Comparison of ENCODE assay signal across 18 cellular contexts in the genomic region with DNA sequence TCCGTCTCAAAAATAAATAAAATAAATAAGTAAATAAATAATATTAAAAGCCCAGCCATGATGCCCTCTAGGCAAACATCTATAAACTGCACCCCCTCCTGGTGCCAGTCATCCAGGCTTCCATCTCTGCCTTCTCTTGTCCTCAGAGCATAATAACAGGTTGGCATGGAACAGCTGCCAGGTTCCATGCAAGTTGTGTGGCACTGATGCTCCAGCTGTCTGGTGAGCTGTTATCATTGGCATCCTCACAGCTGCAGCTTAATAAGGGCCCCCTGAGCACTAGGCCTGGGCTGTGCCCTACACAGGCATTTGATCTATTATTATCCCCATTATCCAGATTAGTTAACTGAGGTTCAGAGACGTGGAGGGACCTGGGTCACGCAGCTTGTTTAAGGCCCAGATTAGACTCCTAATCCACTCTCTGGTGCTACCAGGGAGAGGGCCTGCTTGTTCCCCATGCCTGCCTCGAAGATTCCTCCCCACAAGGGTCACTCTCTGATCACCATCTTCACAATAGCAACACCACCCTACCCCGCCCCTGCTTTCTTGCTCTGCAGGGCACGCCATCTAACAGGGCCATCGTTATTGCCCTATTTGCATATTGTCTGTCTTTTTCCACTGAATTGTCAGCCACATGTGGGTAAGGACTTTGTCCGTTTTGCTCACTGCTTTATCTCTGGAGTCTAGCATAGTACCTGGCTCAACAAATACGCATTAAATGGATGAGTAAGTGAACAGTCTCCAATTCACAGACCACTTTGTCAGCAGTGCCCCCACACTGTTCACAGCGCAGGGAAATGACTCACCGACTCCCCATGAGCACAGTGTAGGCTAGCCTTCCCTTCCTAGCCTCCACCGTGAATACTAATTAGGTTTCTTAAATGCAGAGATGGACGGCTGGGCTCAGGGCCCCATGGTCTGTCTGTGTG. TPM values are rescaled to one million over a fixed set of nuclear protein-coding genes. Genes with fewer than 3 reads are reported as not detected.
DNase-seq lines count a peak whose midpoint lies in the region; ATAC-seq and TF ChIP-seq lines count a peak whose summit lies in the region.
"Had no signal": no experiment of that assay in that cellular context is flagged by ENCODE, and none has a peak within 500 bp of the region (broad histone marks: within the 10 kb centered on the region; RNA-seq: fewer than 3 reads in every experiment).

No MANE protein-coding gene starts in this region.

- H3K9me3 Mint-ChIP-seq in CD14-positive monocyte: peaks cover 0 to 8% (median 0%) of the 10 kb centered on the region in 7 donors
- H3K9me3 Mint-ChIP-seq: WTC11 had no signal

- H3K27me3 Mint-ChIP-seq in CD14-positive monocyte (ENCODE audit: low read depth in 3 of 3): peaks cover 13 to 26% (median 18%) of the 10 kb centered on the region in 3 donors

- no peak overlapping the region for H4K8ac ChIP-seq in mesenchymal stem cell (ENCODE audit: low read length)

- no peak overlapping the region for H2BK120ac ChIP-seq in mesenchymal stem cell (ENCODE audit: low read depth, low read length)

- no peak overlapping the region for H3K4me2 ChIP-seq in mesenchymal stem cell (ENCODE audit: low read length, poor library complexity, severe bottlenecking)

- H3K18ac ChIP-seq in mesenchymal stem cell (ENCODE audit: low read depth in 1 of 2, low read length in 2 of 2): no peak overlapping the region

- H3K36me3 ChIP-seq in HEK293 (ENCODE audit: control insufficient read depth in 2 of 2, insufficient read depth in 1 of 2, low read length in 2 of 2): no peaks in the 10 kb centered on the region
- peaks cover 10 to 13% of the 10 kb centered on the region in 2 experiments for H3K36me3 ChIP-seq in mesenchymal stem cell (ENCODE audit: control insufficient read depth in 1 of 2, insufficient read depth in 2 of 2, low read depth in 1 of 2, low read length in 2 of 2)
- H3K36me3 ChIP-seq: Peyer's patch, thyroid gland had no signal

- CTCF ChIA-PET in AG04450 (lab: Charles Lee): interaction anchor here (2.1 kb wide), 1 partner anchor 11 kb away, joined by 7 read pairs; no protein-coding TSS in a partner anchor
- CTCF ChIA-PET in HEK293 (lab: Yijun Ruan, JAX): interaction anchor here (0.6 to 0.9 kb wide), 6 partner anchors 11 to 372 kb away, joined by 3 to 5 read pairs (median 3); a partner anchor contains a TSS

- H3K4me1 ChIP-seq in HEK293 (ENCODE audit: control insufficient read depth, insufficient read depth, low read length): no peaks in the 10 kb centered on the region
- H3K4me1 ChIP-seq in mesenchymal stem cell (ENCODE audit: control insufficient read depth, insufficient read depth, low read depth, low read length): peaks cover 31% of the 10 kb centered on the region

- peaks cover 0 to 2% of the 10 kb centered on the region in 2 donors for H3K36me3 Mint-ChIP-seq in CD14-positive monocyte
- H3K36me3 Mint-ChIP-seq: WTC11 had no signal

- POLR2A ChIA-PET in AG04450 (lab: Yijun Ruan, JAX) (interaction anchor here (0.6 kb wide), 1 partner anchor 59 kb away, joined by 3 read pairs; no protein-coding TSS in a partner anchor), HEK293 (lab: Yijun Ruan, JAX) (interaction anchor here (0.6 kb wide), 1 partner anchor 43 kb away, joined by 7 read pairs; no protein-coding TSS in a partner anchor)

- no peak overlapping the region for H3K4me3 Mint-ChIP-seq in CD14-positive monocyte

- no peak overlapping the region for H3K27ac Mint-ChIP-seq in CD14-positive monocyte

- in situ Hi-C loops in astrocyte of the cerebellum (cut with HindIII; ENCODE audit: low sequenced_read_pairs): no loop called here

- no peak for DNase-seq in AG04450 (ENCODE audit: low read depth, low spot score)
- peak; percentile 74 for DNase-seq in astrocyte of the cerebellum (ENCODE audit: low read depth)
- peak; percentile 45 for DNase-seq in mesenchymal stem cell
- DNase-seq in NCI-H1436 treated with DMSO at 0.1 percent for 48 hours (lab: John Stamatoyannopoulos, UW): no peak
- no peak for DNase-seq in CD14-positive monocyte (ENCODE audit: low spot score)
- no peak for DNase-seq in RKO (ENCODE audit: low spot score)
- DNase-seq: hippocampal formation, left cardiac atrium, NCI-H187, NCI-H524 treated with DMSO at 0.1 percent for 48 hours, Peyer's patch, psoas muscle, thyroid gland had no signal

- H2BK5ac ChIP-seq in mesenchymal stem cell (ENCODE audit: low read depth, low read length, poor library complexity, severe bottlenecking): no peak overlapping the region

- no peak overlapping the region for H2AFZ ChIP-seq in mesenchymal stem cell (ENCODE audit: low read depth, low read length)

- H2AK5ac ChIP-seq in mesenchymal stem cell (ENCODE audit: low read length, severe bottlenecking): peak overlapping the region; percentile 79

- H2BK15ac ChIP-seq in mesenchymal stem cell (ENCODE audit: low read depth, poor library complexity, severe bottlenecking): no peak overlapping the region

- peaks cover 15% of the 10 kb centered on the region for H3K4me1 Mint-ChIP-seq in CD14-positive monocyte

- TF ChIP-seq CTCF in AG04450 (IDR thresholded peaks at IDR 0.05; ENCODE audit: low read depth, low read length) (no peak), HEK293 (tag by site-specific recombination; IDR thresholded peaks at IDR 0.05) (no peak), astrocyte of the cerebellum (IDR thresholded peaks at IDR 0.05; ENCODE audit: low read depth, low read length, missing control alignments) (no peak), CD14-positive monocyte (IDR thresholded peaks at IDR 0.05) (no peak)

- H3K9ac ChIP-seq in mesenchymal stem cell (ENCODE audit: low read length): no peak overlapping the region

- no peak overlapping the region for H4K91ac ChIP-seq in mesenchymal stem cell (ENCODE audit: low read length)

- H2BK12ac ChIP-seq in mesenchymal stem cell (ENCODE audit: low read length in 2 of 2): no peak overlapping the region

- H3K27ac ChIP-seq in AG04450 (ENCODE audit: low read depth, low read length) (peak overlapping the region; percentile 47), HEK293 (ENCODE audit: extremely low read depth, low read depth, low read length) (no peak overlapping the region), mesenchymal stem cell (ENCODE audit: low read length, poor library complexity, severe bottlenecking) (peak overlapping the region; percentile 67)
- H3K27ac ChIP-seq: C4-2B, coronary artery, Peyer's patch, psoas muscle, thyroid gland had no signal

- intact Hi-C loops in CD14-positive monocyte (cut with micrococcal nuclease): no loop called here

- peaks cover 15% of the 10 kb centered on the region for H3K79me1 ChIP-seq in mesenchymal stem cell (replicated peaks; ENCODE audit: low read length, poor library complexity, severe bottlenecking)

- 65% methylated on average over 12 of the region's 13 CpGs for WGBS in mesenchymal stem cell

- H3K4me3 ChIP-seq in AG04450 (ENCODE audit: low read depth, low read length): no peak overlapping the region
- no peak overlapping the region for H3K4me3 ChIP-seq in HEK293 (ENCODE audit: low read depth, low read length)
- no peak overlapping the region for H3K4me3 ChIP-seq in astrocyte of the cerebellum (ENCODE audit: low read depth, low read length)
- no peak overlapping the region for H3K4me3 ChIP-seq in mesenchymal stem cell (ENCODE audit: insufficient read depth in 1 of 2, low read depth in 1 of 2, low read length in 2 of 2)
- H3K4me3 ChIP-seq: coronary artery, Peyer's patch, psoas muscle, thyroid gland had no signal

- no peak overlapping the region for H3K14ac ChIP-seq in mesenchymal stem cell (ENCODE audit: low read length in 2 of 2)

- no peak for ATAC-seq in activated CD4-positive, CD25-positive, alpha-beta regulatory T cell treated with anti-CD3 and anti-CD28 coated beads, Interleukin-2, amount 50 U/mL, for 24 hours
- ATAC-seq: left cardiac atrium, psoas muscle, WTC11 had no signal

- H3K23ac ChIP-seq in mesenchymal stem cell (ENCODE audit: low read length in 2 of 2): no peak overlapping the region

- H3K27me3 ChIP-seq in AG04450 (ENCODE audit: control insufficient read depth, insufficient read depth, low read length) (no peaks in the 10 kb centered on the region), mesenchymal stem cell (ENCODE audit: control insufficient read depth in 1 of 2, insufficient read depth in 1 of 2, low read length in 2 of 2) (no peaks in the 10 kb centered on the region)
- H3K27me3 ChIP-seq: Peyer's patch had no signal

- H3K9me3 ChIP-seq in AG04450 (ENCODE audit: control insufficient read depth, insufficient read depth, low read length): no peaks in the 10 kb centered on the region
- no peaks in the 10 kb centered on the region for H3K9me3 ChIP-seq in HEK293 (ENCODE audit: control insufficient read depth, insufficient read depth, low read depth, low read length)
- H3K9me3 ChIP-seq in mesenchymal stem cell (ENCODE audit: control insufficient read depth, low read length): no peaks in the 10 kb centered on the region
- H3K9me3 ChIP-seq: Peyer's patch, psoas muscle, thyroid gland had no signal

- H3K4ac ChIP-seq in mesenchymal stem cell (ENCODE audit: low read depth in 1 of 2, low read length in 2 of 2): no peak overlapping the region

TF ChIP-seq in HEK293, 187 proteins besides CTCF, POLR2A, EP300 and RAD21:
- TF ChIP-seq ZIC2 (tag by site-specific recombination; IDR thresholded peaks at IDR 0.05) (peak; percentile 66), ZNF555 (tag by site-specific recombination; conservative IDR thresholded peaks at IDR 0.05) (no peak)

RNA-seq across cellular contexts. Expression of a gene that starts 1.5 kb away (rescaled TPM):
- polyA plus RNA-seq in AG04450 (2011; rRNA removed): 12.0 and 17.4 TPM in 2 replicates
- polyA minus RNA-seq in AG04450 (2011; rRNA and poly(A)+ RNA removed): 45.9 and 62.9 TPM in 2 replicates
- 5.9 TPM for polyA plus RNA-seq in mesenchymal stem cell (2013, experiment 1 of 2)
- 5.2 TPM for polyA plus RNA-seq in mesenchymal stem cell (2013, experiment 2 of 2)
- under 1 TPM; 0.05 to 0.56 TPM for polyA plus RNA-seq in CD14-positive monocyte

RNA-seq across cellular contexts. Expression of a gene that starts 10.3 kb away (rescaled TPM):
- polyA plus RNA-seq in AG04450 (2011; rRNA removed) (26.9 and 45.6 TPM in 2 replicates), CD14-positive monocyte (1 to 10 TPM; 3.4 to 5.9 TPM)
- polyA minus RNA-seq in AG04450 (2011; rRNA and poly(A)+ RNA removed): 53.4 and 74.6 TPM in 2 replicates
- 148 TPM for polyA plus RNA-seq in mesenchymal stem cell (2013, experiment 1 of 2)
- 145 TPM for polyA plus RNA-seq in mesenchymal stem cell (2013, experiment 2 of 2)

RNA-seq across cellular contexts. Expression of a gene that starts 41.6 kb away (rescaled TPM):
- polyA plus RNA-seq in AG04450 (2011; rRNA removed) (48.1 and 64.2 TPM in 2 replicates), CD14-positive monocyte (10 to 100 TPM; 51.5 to 54.5 TPM)
- 15.2 and 16.8 TPM in 2 replicates for polyA minus RNA-seq in AG04450 (2011; rRNA and poly(A)+ RNA removed)
- 68.0 TPM for polyA plus RNA-seq in mesenchymal stem cell (2013, experiment 1 of 2)
- 68.2 TPM for polyA plus RNA-seq in mesenchymal stem cell (2013, experiment 2 of 2)

RNA-seq across cellular contexts. Expression of a gene that starts 52.5 kb away (rescaled TPM):
- not detected in 2 replicates for polyA plus RNA-seq in AG04450 (2011; rRNA removed)
- polyA minus RNA-seq in AG04450 (2011; rRNA and poly(A)+ RNA removed): not detected in 2 replicates
- not detected for polyA plus RNA-seq in mesenchymal stem cell (2013, experiment 1 of 2)
- polyA plus RNA-seq in mesenchymal stem cell (2013, experiment 2 of 2): not detected
- polyA plus RNA-seq in CD14-positive monocyte: under 1 TPM in 1 of 2 donors, not detected in 1; 0.83 TPM

Comparison
In these comparisons a context has a peak if more than half of its experiments do, and no peak if none do; other contexts are left out.
1. DNase-seq: peak in astrocyte of the cerebellum (single experiment) and mesenchymal stem cell (single experiment); none in AG04450 (single experiment), NCI-H1436 treated with DMSO at 0.1 percent for 48 hours (single experiment), CD14-positive monocyte (single experiment) and RKO (single experiment).